Comparison of ENCODE assay signal across 17 cellular contexts in the genomic region with DNA sequence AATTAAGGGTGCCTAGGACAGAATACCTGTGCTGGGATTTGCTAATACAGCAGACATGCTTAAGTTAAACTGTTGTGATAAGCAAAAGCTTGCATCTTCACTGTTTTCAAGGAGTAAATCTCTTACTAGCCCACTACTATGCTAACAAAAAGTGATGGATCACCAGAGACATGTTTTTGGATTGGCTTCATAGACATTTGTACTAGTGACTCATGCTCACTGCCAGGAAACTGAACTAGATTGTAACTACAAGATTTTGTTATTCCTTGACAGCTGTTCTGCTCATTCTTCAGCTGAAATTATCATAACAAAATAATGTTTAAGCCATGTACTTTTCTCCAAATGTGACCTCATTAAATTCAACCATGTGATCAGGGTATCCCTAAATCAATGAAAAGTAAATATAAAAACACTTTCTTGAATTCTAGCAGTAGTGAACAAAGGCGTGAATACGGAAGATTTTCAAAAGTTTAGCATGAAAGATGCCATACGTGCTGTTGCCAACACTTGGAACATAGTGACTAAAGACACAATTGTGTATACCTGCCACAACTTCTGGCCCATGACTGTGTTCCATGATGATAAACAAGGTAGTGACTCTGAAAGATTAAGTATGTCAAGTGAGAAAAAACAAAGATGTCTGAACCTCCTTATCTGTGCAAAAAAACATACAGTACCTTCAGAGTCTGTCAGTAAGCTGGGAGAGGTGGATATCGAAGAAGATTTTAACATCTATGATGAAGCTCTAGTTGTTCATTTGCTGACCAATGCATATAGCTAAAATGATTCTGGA.
A peak's percentile ranks its signal among the peaks of the same experiment; 100 is the strongest.
DNase-seq lines count a peak whose midpoint lies in the region; ATAC-seq and TF ChIP-seq lines count a peak whose summit lies in the region.
"Had no signal": no experiment of that assay in that cellular context is flagged by ENCODE, and none has a peak within 500 bp of the region (broad histone marks: within the 10 kb centered on the region; RNA-seq: fewer than 3 reads in every experiment).

No MANE protein-coding gene starts in this region.

- H3K79me2 ChIP-seq in GM23248 (ENCODE audit: insufficient read depth), result no peaks in the 10 kb centered on the region
- no peaks in the 10 kb centered on the region for H3K79me2 ChIP-seq in osteoblast (ENCODE audit: insufficient read depth, low read length)

- H3K9ac ChIP-seq in GM23248, result no peak overlapping the region
- H3K9ac ChIP-seq in adipocyte (ENCODE audit: low read length), result no peak overlapping the region
- H3K9ac ChIP-seq: BLaER1 treated with 17β-estradiol and CSF1 and Interleukin-3, amounts not matched to agents 10 nM and 100 nM had no signal

- whole genome bisulfite sequencing in GM23248 (ENCODE audit: low coverage in 1 of 2, low lambda C conversion rate in 2 of 2, missing lambda C conversion rate in 2 of 2), 2 experiments, result 75 to 78% methylated on average over 4 of the region's 4 CpGs

- H3K4me2 ChIP-seq in GM23248 (ENCODE audit: unreplicated experiment), result no peak overlapping the region
- no peak overlapping the region for H3K4me2 ChIP-seq in osteoblast (ENCODE audit: insufficient read depth, low read length)
- H3K4me2 ChIP-seq: BLaER1 treated with 17β-estradiol and CSF1 and Interleukin-3, amounts not matched to agents 10 nM and 100 nM had no signal

- H3K4me3 ChIP-seq in GM23248 (no peak overlapping the region), adipocyte (ENCODE audit: low read length) (peak overlapping the region; percentile 11), fibroblast of pulmonary artery (replicated peaks; ENCODE audit: low read depth, low read length) (no peak overlapping the region), osteoblast (ENCODE audit: insufficient read depth, low read length) (no peak overlapping the region), left ventricle myocardium inferior (no peak overlapping the region)
- H3K4me3 ChIP-seq: BLaER1 treated with 17β-estradiol and CSF1 and Interleukin-3, amounts not matched to agents 10 nM and 100 nM; SJSA1 had no signal

- H3K27me3 ChIP-seq in GM23248 (replicated peaks; ENCODE audit: insufficient read depth), result peaks cover 8% of the 10 kb centered on the region
- no peaks in the 10 kb centered on the region for H3K27me3 ChIP-seq in adipocyte (replicated peaks; ENCODE audit: control insufficient read depth, insufficient read depth, low read length)
- H3K27me3 ChIP-seq in osteoblast (ENCODE audit: insufficient read depth, low read length), result peaks cover 61% of the 10 kb centered on the region
- H3K27me3 ChIP-seq in left ventricle myocardium inferior (ENCODE audit: low read depth), result no peaks in the 10 kb centered on the region
- H3K27me3 ChIP-seq: BLaER1 treated with 17β-estradiol and CSF1 and Interleukin-3, amounts not matched to agents 10 nM and 100 nM had no signal

- no peaks in the 10 kb centered on the region for H3K9me2 ChIP-seq in GM23248 (ENCODE audit: insufficient read depth)

- H3K9me3 ChIP-seq in GM23248 (ENCODE audit: low read depth) (no peaks in the 10 kb centered on the region), adipocyte (ENCODE audit: control insufficient read depth, low read length) (peaks cover 2% of the 10 kb centered on the region), osteoblast (ENCODE audit: low read depth, low read length) (no peaks in the 10 kb centered on the region), left ventricle myocardium inferior (replicated peaks) (peaks cover 7% of the 10 kb centered on the region)
- H3K9me3 ChIP-seq: SJSA1 had no signal

- TF ChIP-seq CTCF in fibroblast of pulmonary artery (IDR thresholded peaks at IDR 0.05; ENCODE audit: low read length, missing control alignments) (no peak), osteoblast (IDR thresholded peaks at IDR 0.05; ENCODE audit: extremely low read depth, low read depth, low read length) (no peak), left ventricle myocardium inferior (IDR thresholded peaks at IDR 0.05; ENCODE audit: borderline replicate concordance) (no peak)

- peaks cover 8% of the 10 kb centered on the region for H3F3A ChIP-seq in GM23248 (ENCODE audit: insufficient read depth)

- no peak overlapping the region for H3K27ac ChIP-seq in GM23248
- H3K27ac ChIP-seq in osteoblast (ENCODE audit: low read depth, low read length), result no peak overlapping the region
- no peak overlapping the region for H3K27ac ChIP-seq in left ventricle myocardium inferior (replicated peaks)
- H3K27ac ChIP-seq: BLaER1 treated with 17β-estradiol and CSF1 and Interleukin-3, amounts not matched to agents 10 nM and 100 nM; SJSA1 had no signal

- intact Hi-C loops in left ventricle myocardium inferior (cut with micrococcal nuclease), result no loop called here

- H3K4me1 ChIP-seq in GM23248 (ENCODE audit: insufficient read depth) (peaks cover 9% of the 10 kb centered on the region), adipocyte (ENCODE audit: control insufficient read depth, insufficient read depth, low read length) (peaks cover 23% of the 10 kb centered on the region), osteoblast (ENCODE audit: insufficient read depth, low read length) (peaks cover 8% of the 10 kb centered on the region), left ventricle myocardium inferior (no peaks in the 10 kb centered on the region)
- H3K4me1 ChIP-seq: BLaER1 treated with 17β-estradiol and CSF1 and Interleukin-3, amounts not matched to agents 10 nM and 100 nM; SJSA1 had no signal

- no peak for ATAC-seq in GM18909 (IDR thresholded peaks at IDR 0.05; ENCODE audit: poor library complexity, unreplicated experiment)

- in situ Hi-C loops in GM23248 (cut with MboI), result no loop called here

- DNase-seq in GM23248 (peak; percentile 63), adipocyte (ENCODE audit: low read depth) (peak; percentile 66), fibroblast of pulmonary artery (ENCODE audit: low read depth) (peak; percentile 89), osteoblast (ENCODE audit: insufficient read length, low spot score, missing footprints) (peak; percentile 3), OCI-M1 (lab: John Stamatoyannopoulos, UW) (no peak), iPS-NIHi7 (ENCODE audit: extremely low spot score) (no peak), left ventricle myocardium inferior (no peak)
- DNase-seq: activated CD8-positive, alpha-beta memory T cell treated with anti-CD3 and anti-CD28 coated beads, Interleukin-2, amount 50 U/mL, for 48 hours; activated naive CD8-positive, alpha-beta T cell treated with anti-CD3 and anti-CD28 coated beads for 36 hours; hippocampal formation; NCI-H1105 treated with DMSO at 0.1 percent for 48 hours; NCI-H524 treated with DMSO at 0.1 percent for 48 hours; stimulated activated CD4-positive, alpha-beta T cell treated with anti-CD3 and anti-CD28 coated beads, Interleukin-4, amount 100 ng/mL, for 1 hour; stimulated activated naive CD4-positive, alpha-beta T cell treated with Interleukin-2 at 50 U/mL for 16 hours had no signal

- H3K36me3 ChIP-seq in GM23248 (ENCODE audit: low read depth) (no peaks in the 10 kb centered on the region), adipocyte (ENCODE audit: control insufficient read depth, insufficient read depth, low read length, severe bottlenecking) (no peaks in the 10 kb centered on the region), osteoblast (ENCODE audit: insufficient read depth, low read length) (no peaks in the 10 kb centered on the region), left ventricle myocardium inferior (no peaks in the 10 kb centered on the region)
- H3K36me3 ChIP-seq: BLaER1 treated with 17β-estradiol and CSF1 and Interleukin-3, amounts not matched to agents 10 nM and 100 nM; SJSA1 had no signal

- H2AFZ ChIP-seq in GM23248 (no peak overlapping the region), osteoblast (ENCODE audit: low read length) (no peak overlapping the region)

- H4K20me1 ChIP-seq in GM23248 (ENCODE audit: insufficient read depth) (no peaks in the 10 kb centered on the region), osteoblast (ENCODE audit: insufficient read depth, low read length) (no peaks in the 10 kb centered on the region)
- H4K20me1 ChIP-seq: BLaER1 treated with 17β-estradiol and CSF1 and Interleukin-3, amounts not matched to agents 10 nM and 100 nM had no signal

Comparison
In these comparisons a context has a peak if more than half of its experiments do, and no peak if none do; other contexts are left out.
1. DNase-seq: peak in GM23248 (single experiment), adipocyte (single experiment), fibroblast of pulmonary artery (single experiment) and osteoblast (single experiment); none in OCI-M1 (single experiment), iPS-NIHi7 (single experiment) and left ventricle myocardium inferior (single experiment).